8 cellular contexts compared by ENCODE assay signal in genomic region chr3:40584625-40585189, GRCh38. TPM values are rescaled to one million over a fixed set of nuclear protein-coding genes. Genes with fewer than 3 reads are reported as not detected.
DNase-seq lines count a peak whose midpoint lies in the region; ATAC-seq and TF ChIP-seq lines count a peak whose summit lies in the region.

No MANE protein-coding gene starts in this region.

- ATAC-seq in HG02588 (IDR thresholded peaks at IDR 0.05; ENCODE audit: unreplicated experiment) (peak; percentile 61), left colon (peak; percentile 91), HG02884 (IDR thresholded peaks at IDR 0.05; ENCODE audit: unreplicated experiment) (no peak)

- no peaks in the 10 kb centered on the region for H3K36me3 Mint-ChIP-seq in activated CD4-positive, alpha-beta T cell treated with anti-CD3 and anti-CD28 coated beads, Interleukin-2, amount 10 ng/mL, durations not matched to agents 24 days and 14 days (ENCODE audit: low read depth)

- H3K4me1 Mint-ChIP-seq in activated CD4-positive, alpha-beta T cell treated with anti-CD3 and anti-CD28 coated beads, Interleukin-2, amount 10 ng/mL, durations not matched to agents 24 days and 14 days, result no peaks in the 10 kb centered on the region

- H3K4me3 Mint-ChIP-seq in activated CD4-positive, alpha-beta T cell treated with anti-CD3 and anti-CD28 coated beads, Interleukin-2, amount 10 ng/mL, durations not matched to agents 24 days and 14 days, result no peak overlapping the region

- peak overlapping the region; percentile 37 for H3K4me3 ChIP-seq in choroid plexus epithelial cell (ENCODE audit: low read depth, low read length)

- no peak overlapping the region for H3K27ac Mint-ChIP-seq in activated CD4-positive, alpha-beta T cell treated with anti-CD3 and anti-CD28 coated beads, Interleukin-2, amount 10 ng/mL, durations not matched to agents 24 days and 14 days

- no peaks in the 10 kb centered on the region for H3K36me3 ChIP-seq in ES-I3 (ENCODE audit: insufficient read depth, low read length)

- H3K9me3 ChIP-seq in ES-I3 (ENCODE audit: control insufficient read depth, insufficient read depth, low read length), result no peaks in the 10 kb centered on the region

- peak; percentile 83 for DNase-seq in NCI-H2227 (lab: John Stamatoyannopoulos, UW; ENCODE audit: unreplicated experiment)
- DNase-seq in activated CD4-positive, alpha-beta T cell treated with anti-CD3 and anti-CD28 coated beads, Interleukin-2, amount 10 ng/mL, durations not matched to agents 24 days and 14 days, result peak; percentile 91
- peak; percentile 95 for DNase-seq in choroid plexus epithelial cell (ENCODE audit: low read depth)
- DNase-seq in left colon, result peak; percentile 67 to 90
- DNase-seq in stimulated activated CD4-positive, alpha-beta T cell treated with anti-CD3 and anti-CD28 coated beads, Interleukin-2, amount 100 ng/mL, for 24 hours, result peak; percentile 82

- peak overlapping the region; percentile 38 for H3K9ac ChIP-seq in ES-I3 (ENCODE audit: low read depth, low read length)

- peaks cover 6% of the 10 kb centered on the region for H3K27me3 Mint-ChIP-seq in activated CD4-positive, alpha-beta T cell treated with anti-CD3 and anti-CD28 coated beads, Interleukin-2, amount 10 ng/mL, durations not matched to agents 24 days and 14 days

- H3K9me3 Mint-ChIP-seq in activated CD4-positive, alpha-beta T cell treated with anti-CD3 and anti-CD28 coated beads, Interleukin-2, amount 10 ng/mL, durations not matched to agents 24 days and 14 days, result no peaks in the 10 kb centered on the region

- peak; percentile 99 for TF ChIP-seq CTCF in choroid plexus epithelial cell (conservative IDR thresholded peaks at IDR 0.05; ENCODE audit: low read depth, low read length)

- intact Hi-C loops in activated CD4-positive, alpha-beta T cell treated with anti-CD3 and anti-CD28 coated beads, Interleukin-2, amount 10 ng/mL, durations not matched to agents 24 days and 14 days (cut with micrococcal nuclease), result loop anchor here (1.0 to 10.0 kb wide), 4 partner anchors 618 to 1860 kb away; no protein-coding TSS in a partner anchor
- intact Hi-C loops in left colon (cut with DNase I, micrococcal nuclease), result loop anchor here (5.0 to 10.0 kb wide), 3 partner anchors 620 to 1300 kb away; no protein-coding TSS in a partner anchor

- H3K4me1 ChIP-seq in ES-I3 (ENCODE audit: insufficient read depth, low read length), result peaks cover 11% of the 10 kb centered on the region

RNA-seq across cellular contexts. Expression of gene ZNF621, which starts 59.9 kb away (rescaled TPM):
- total RNA-seq in activated CD4-positive, alpha-beta T cell treated with anti-CD3 and anti-CD28 coated beads, Interleukin-2, amount 10 ng/mL, durations not matched to agents 24 days and 14 days, result 18.6 and 19.2 TPM in 2 replicates
- 10 to 100 TPM; 14.3 to 14.8 TPM for total RNA-seq in left colon
